In genomic region chr1:78617615-78618026, GRCh38 we compare ENCODE assay signal across 8 cellular contexts. TPM values are rescaled to one million over a fixed set of nuclear protein-coding genes. Genes with fewer than 3 reads are reported as not detected.
DNase-seq lines count a peak whose midpoint lies in the region; ATAC-seq, FAIRE-seq and TF ChIP-seq lines count a peak whose summit lies in the region.

No MANE protein-coding gene starts in this region.

- CTCF ChIA-PET in CD8-positive, alpha-beta T cell (lab: Charles Lee): interaction anchor here (0.6 to 2.1 kb wide), 32 partner anchors 9 to 612 kb away, joined by 3 to 94 read pairs (median 4); partner anchors contain the start of gene IFI44

- H3K36me3 ChIP-seq in CD8-positive, alpha-beta T cell (ENCODE audit: insufficient read depth, low read length): no peaks in the 10 kb centered on the region

- H3K9me3 Mint-ChIP-seq in CD8-positive, alpha-beta T cell: no peaks in the 10 kb centered on the region

- no peaks in the 10 kb centered on the region for H3K9me3 ChIP-seq in CD8-positive, alpha-beta T cell (ENCODE audit: low read length)

- DNase-seq in CD8-positive, alpha-beta T cell: peak; percentile 13 to 65 (median 47)
- DNase-seq in NCI-H774 (lab: John Stamatoyannopoulos, UW) (peak; percentile 27), middle frontal gyrus (ENCODE audit: extremely low spot score, low spot score) (peak; percentile 73)
- DNase-seq in activated CD4-positive, alpha-beta T cell treated with anti-CD3 and anti-CD28 coated beads, Interleukin-2, amount 50 U/mL, for 48 hours: peak; percentile 23 to 52
- peak; percentile 28 to 84 (median 46) for DNase-seq in stimulated activated naive CD4-positive, alpha-beta T cell (lab: John Stamatoyannopoulos, UW)

- no peak overlapping the region for H3K4me3 ChIP-seq in CD8-positive, alpha-beta T cell (ENCODE audit: low read depth, low read length)

- H3K4me1 ChIP-seq in CD8-positive, alpha-beta T cell (ENCODE audit: insufficient read depth, low read length): peaks cover 28% of the 10 kb centered on the region

- H3K4me1 Mint-ChIP-seq in CD8-positive, alpha-beta T cell (ENCODE audit: low read depth): peaks cover 39% of the 10 kb centered on the region

- no peak overlapping the region for H3K27ac ChIP-seq in CD8-positive, alpha-beta T cell (ENCODE audit: low read depth, low read length)

- peak; percentile 72 for TF ChIP-seq CTCF in CD8-positive, alpha-beta T cell (IDR thresholded peaks at IDR 0.05)

- no peaks in the 10 kb centered on the region for H3K27me3 Mint-ChIP-seq in CD8-positive, alpha-beta T cell (ENCODE audit: low read depth)

- H3K36me3 Mint-ChIP-seq in CD8-positive, alpha-beta T cell: no peaks in the 10 kb centered on the region

- H3K27me3 ChIP-seq in CD8-positive, alpha-beta T cell (ENCODE audit: insufficient read depth, low read length): no peaks in the 10 kb centered on the region

- H3K4me3 Mint-ChIP-seq in CD8-positive, alpha-beta T cell: peak overlapping the region; percentile 33

- POLR2A ChIA-PET in CD8-positive, alpha-beta T cell (lab: Charles Lee): interaction anchor here (0.9 to 1.1 kb wide), 2 partner anchors 57 to 61 kb away, joined by 3 read pairs; no protein-coding TSS in a partner anchor

- peak; percentile 93 for FAIRE-seq in endometrium (lab: Jason Lieb, UNC)

- intact Hi-C loops in CD8-positive, alpha-beta T cell (cut with DNase I, micrococcal nuclease): loop anchor here (1.0 to 5.0 kb wide), 5 partner anchors 33 to 487 kb away; no protein-coding TSS in a partner anchor

- ATAC-seq in CD8-positive, alpha-beta T cell: peak; percentile 71
- ATAC-seq in GM19372 (IDR thresholded peaks at IDR 0.05; ENCODE audit: low read depth, unreplicated experiment): peak; percentile 63
- peak; percentile 40 for ATAC-seq in HG03460 (IDR thresholded peaks at IDR 0.05; ENCODE audit: unreplicated experiment)

- H3K27ac Mint-ChIP-seq in CD8-positive, alpha-beta T cell: peak overlapping the region; percentile 30

RNA-seq across cellular contexts. Expression of gene IFI44L, which starts 2.6 kb away (rescaled TPM):
- 1 to 10 TPM; 3.7 to 4.1 TPM for total RNA-seq in CD8-positive, alpha-beta T cell

RNA-seq across cellular contexts. Expression of gene IFI44, which starts 32.0 kb away (rescaled TPM):
- total RNA-seq in CD8-positive, alpha-beta T cell: 10 to 100 TPM; 24.2 to 30.5 TPM
